ENCODE assay signal across 1 cellular context in the genomic region with DNA sequence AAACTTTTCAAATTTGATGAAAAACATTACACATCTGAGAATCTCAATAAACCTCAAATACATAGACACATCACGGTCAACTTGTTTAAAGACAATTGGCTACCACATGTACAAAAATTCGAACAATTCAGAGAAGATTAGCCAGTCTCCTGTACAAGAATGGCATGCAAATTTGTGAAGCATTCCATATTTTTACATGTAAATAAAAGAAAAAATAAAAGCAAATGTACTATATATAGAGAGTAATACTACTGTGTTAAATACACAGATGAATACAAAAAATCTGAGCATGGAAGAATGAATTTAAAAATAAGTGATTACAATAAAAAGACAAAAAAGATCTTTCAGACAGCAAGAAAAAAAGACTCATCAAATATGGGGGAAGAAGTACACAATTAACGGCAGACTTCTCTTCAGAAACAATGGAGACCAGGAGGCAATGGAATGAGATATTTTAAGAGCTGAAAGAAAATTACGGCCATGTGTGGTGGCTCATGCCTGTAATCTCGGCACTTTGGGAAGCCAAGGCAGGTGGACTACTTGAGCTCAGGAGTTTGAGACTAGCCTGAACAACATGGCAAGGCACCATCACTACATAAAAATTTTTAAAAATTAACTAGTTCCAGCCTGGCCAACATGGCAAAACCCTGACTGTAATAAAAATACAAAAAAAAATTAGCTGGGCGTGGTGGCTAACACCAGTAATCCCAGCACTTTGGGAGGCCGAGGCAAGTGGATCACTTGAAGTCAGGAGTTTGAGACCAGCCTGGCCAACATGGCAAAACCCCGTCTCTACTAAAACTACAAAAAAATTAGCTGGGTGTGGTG.
TF ChIP-seq lines count a peak whose summit lies in the region.

No MANE protein-coding gene starts in this region.

TF ChIP-seq in K562, 482 proteins besides CTCF, POLR2A, EP300 and RAD21 (continued from another document and continues in another):
- TF ChIP-seq ZNF407 (IDR thresholded peaks at IDR 0.05; ENCODE audit: low read depth) (no peak), ZNF3 (CRISPR knock-in tag; IDR thresholded peaks at IDR 0.05) (no peak), HCFC1 (IDR thresholded peaks at IDR 0.05; ENCODE audit: low read depth, low read length) (no peak), DPF2 (IDR thresholded peaks at IDR 0.05) (no peak), MCM2 (IDR thresholded peaks at IDR 0.05; ENCODE audit: low read depth) (no peak), MTA2 (IDR thresholded peaks at IDR 0.05; ENCODE audit: low read depth) (no peak), GABPB2 (CRISPR knock-in tag; conservative IDR thresholded peaks at IDR 0.05) (no peak), NBN (IDR thresholded peaks at IDR 0.05; ENCODE audit: low read depth) (peak; percentile 76; the same call in 1 of the 2 replicates), TAL1 (IDR thresholded peaks at IDR 0.05) (no peak), HNRNPH1 (optimal IDR thresholded peaks at IDR 0.05; ENCODE audit: low read depth, low read length) (no peak), BRD9 (IDR thresholded peaks at IDR 0.05; ENCODE audit: low read depth, partially characterized antibody) (no peak), MITF (IDR thresholded peaks at IDR 0.05) (no peak), PCBP2 (IDR thresholded peaks at IDR 0.05; ENCODE audit: low read depth, low read length, poor library complexity, severe bottlenecking) (no peak), SMARCB1 (IDR thresholded peaks at IDR 0.05; ENCODE audit: insufficient read length, low read depth) (no peak), HLTF (IDR thresholded peaks at IDR 0.05) (peak; percentile 47; the same call in 1 of the 2 replicates), ZNF408 (CRISPR knock-in tag; IDR thresholded peaks at IDR 0.05; ENCODE audit: low read depth) (no peak), HNRNPL (IDR thresholded peaks at IDR 0.05; ENCODE audit: low read depth, low read length) (no peak), STAT5A (IDR thresholded peaks at IDR 0.05; ENCODE audit: borderline replicate concordance, low read length) (no peak), ZNF778 (CRISPR knock-in tag; IDR thresholded peaks at IDR 0.05) (no peak), XRCC5 (IDR thresholded peaks at IDR 0.05; ENCODE audit: low read depth, low read length) (no peak), ZNF224 (CRISPR knock-in tag; IDR thresholded peaks at IDR 0.05) (no peak), HEY1 (CRISPR knock-in tag; IDR thresholded peaks at IDR 0.05; ENCODE audit: borderline replicate concordance) (no peak), RCOR1 (IDR thresholded peaks at IDR 0.05; ENCODE audit: borderline replicate concordance in 1 of 2, low read depth in 2 of 2, low read length in 2 of 2) (peak in 1 of 2 experiments; percentile 51; a peak in 1 of 4 replicates), MCM7 (IDR thresholded peaks at IDR 0.05) (no peak), ZNF184 (CRISPR knock-in tag; IDR thresholded peaks at IDR 0.05) (peak; percentile 76), SRSF7 (optimal IDR thresholded peaks at IDR 0.05; ENCODE audit: low read depth, low read length) (no peak), RBM17 (IDR thresholded peaks at IDR 0.05; ENCODE audit: borderline replicate concordance, low read depth, low read length) (no peak), SP2 (IDR thresholded peaks at IDR 0.05; ENCODE audit: extremely low read depth, low read depth, low read length, poor library complexity, severe bottlenecking) (no peak), ZNF445 (CRISPR knock-in tag; IDR thresholded peaks at IDR 0.05; ENCODE audit: low read depth) (no peak), DIDO1 (tag; IDR thresholded peaks at IDR 0.05; ENCODE audit: low read depth) (no peak)
- TF ChIP-seq, protein P1, sequence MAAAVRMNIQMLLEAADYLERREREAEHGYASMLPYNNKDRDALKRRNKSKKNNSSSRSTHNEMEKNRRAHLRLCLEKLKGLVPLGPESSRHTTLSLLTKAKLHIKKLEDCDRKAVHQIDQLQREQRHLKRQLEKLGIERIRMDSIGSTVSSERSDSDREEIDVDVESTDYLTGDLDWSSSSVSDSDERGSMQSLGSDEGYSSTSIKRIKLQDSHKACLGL (CRISPR knock-in tag; IDR thresholded peaks at IDR 0.05; ENCODE audit: borderline replicate concordance, poor library complexity, severe bottlenecking), result no peak
- TF ChIP-seq, protein P2, sequence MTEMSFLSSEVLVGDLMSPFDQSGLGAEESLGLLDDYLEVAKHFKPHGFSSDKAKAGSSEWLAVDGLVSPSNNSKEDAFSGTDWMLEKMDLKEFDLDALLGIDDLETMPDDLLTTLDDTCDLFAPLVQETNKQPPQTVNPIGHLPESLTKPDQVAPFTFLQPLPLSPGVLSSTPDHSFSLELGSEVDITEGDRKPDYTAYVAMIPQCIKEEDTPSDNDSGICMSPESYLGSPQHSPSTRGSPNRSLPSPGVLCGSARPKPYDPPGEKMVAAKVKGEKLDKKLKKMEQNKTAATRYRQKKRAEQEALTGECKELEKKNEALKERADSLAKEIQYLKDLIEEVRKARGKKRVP (CRISPR knock-in tag; IDR thresholded peaks at IDR 0.05), result no peak
- TF ChIP-seq, protein P3, sequence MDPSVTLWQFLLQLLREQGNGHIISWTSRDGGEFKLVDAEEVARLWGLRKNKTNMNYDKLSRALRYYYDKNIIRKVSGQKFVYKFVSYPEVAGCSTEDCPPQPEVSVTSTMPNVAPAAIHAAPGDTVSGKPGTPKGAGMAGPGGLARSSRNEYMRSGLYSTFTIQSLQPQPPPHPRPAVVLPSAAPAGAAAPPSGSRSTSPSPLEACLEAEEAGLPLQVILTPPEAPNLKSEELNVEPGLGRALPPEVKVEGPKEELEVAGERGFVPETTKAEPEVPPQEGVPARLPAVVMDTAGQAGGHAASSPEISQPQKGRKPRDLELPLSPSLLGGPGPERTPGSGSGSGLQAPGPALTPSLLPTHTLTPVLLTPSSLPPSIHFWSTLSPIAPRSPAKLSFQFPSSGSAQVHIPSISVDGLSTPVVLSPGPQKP (CRISPR knock-in tag; IDR thresholded peaks at IDR 0.05), result no peak
- TF ChIP-seq, protein P4, sequence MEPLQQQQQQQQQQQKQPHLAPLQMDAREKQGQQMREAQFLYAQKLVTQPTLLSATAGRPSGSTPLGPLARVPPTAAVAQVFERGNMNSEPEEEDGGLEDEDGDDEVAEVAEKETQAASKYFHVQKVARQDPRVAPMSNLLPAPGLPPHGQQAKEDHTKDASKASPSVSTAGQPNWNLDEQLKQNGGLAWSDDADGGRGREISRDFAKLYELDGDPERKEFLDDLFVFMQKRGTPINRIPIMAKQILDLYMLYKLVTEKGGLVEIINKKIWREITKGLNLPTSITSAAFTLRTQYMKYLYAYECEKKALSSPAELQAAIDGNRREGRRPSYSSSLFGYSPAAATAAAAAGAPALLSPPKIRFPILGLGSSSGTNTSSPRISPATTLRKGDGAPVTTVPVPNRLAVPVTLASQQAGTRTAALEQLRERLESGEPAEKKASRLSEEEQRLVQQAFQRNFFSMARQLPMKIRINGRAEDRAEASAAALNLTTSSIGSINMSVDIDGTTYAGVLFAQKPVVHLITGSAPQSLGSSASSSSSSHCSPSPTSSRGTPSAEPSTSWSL (CRISPR knock-in tag; IDR thresholded peaks at IDR 0.05; ENCODE audit: borderline replicate concordance), result no peak
- TF ChIP-seq, protein P5, sequence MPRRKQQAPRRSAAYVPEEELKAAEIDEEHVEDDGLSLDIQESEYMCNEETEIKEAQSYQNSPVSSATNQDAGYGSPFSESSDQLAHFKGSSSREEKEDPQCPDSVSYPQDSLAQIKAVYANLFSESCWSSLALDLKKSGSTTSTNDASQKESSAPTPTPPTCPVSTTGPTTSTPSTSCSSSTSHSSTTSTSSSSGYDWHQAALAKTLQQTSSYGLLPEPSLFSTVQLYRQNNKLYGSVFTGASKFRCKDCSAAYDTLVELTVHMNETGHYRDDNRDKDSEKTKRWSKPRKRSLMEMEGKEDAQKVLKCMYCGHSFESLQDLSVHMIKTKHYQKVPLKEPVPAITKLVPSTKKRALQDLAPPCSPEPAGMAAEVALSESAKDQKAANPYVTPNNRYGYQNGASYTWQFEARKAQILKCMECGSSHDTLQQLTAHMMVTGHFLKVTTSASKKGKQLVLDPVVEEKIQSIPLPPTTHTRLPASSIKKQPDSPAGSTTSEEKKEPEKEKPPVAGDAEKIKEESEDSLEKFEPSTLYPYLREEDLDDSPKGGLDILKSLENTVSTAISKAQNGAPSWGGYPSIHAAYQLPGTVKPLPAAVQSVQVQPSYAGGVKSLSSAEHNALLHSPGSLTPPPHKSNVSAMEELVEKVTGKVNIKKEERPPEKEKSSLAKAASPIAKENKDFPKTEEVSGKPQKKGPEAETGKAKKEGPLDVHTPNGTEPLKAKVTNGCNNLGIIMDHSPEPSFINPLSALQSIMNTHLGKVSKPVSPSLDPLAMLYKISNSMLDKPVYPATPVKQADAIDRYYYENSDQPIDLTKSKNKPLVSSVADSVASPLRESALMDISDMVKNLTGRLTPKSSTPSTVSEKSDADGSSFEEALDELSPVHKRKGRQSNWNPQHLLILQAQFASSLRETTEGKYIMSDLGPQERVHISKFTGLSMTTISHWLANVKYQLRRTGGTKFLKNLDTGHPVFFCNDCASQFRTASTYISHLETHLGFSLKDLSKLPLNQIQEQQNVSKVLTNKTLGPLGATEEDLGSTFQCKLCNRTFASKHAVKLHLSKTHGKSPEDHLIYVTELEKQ (CRISPR knock-in tag; IDR thresholded peaks at IDR 0.05), result no peak
- TF ChIP-seq, protein P6, sequence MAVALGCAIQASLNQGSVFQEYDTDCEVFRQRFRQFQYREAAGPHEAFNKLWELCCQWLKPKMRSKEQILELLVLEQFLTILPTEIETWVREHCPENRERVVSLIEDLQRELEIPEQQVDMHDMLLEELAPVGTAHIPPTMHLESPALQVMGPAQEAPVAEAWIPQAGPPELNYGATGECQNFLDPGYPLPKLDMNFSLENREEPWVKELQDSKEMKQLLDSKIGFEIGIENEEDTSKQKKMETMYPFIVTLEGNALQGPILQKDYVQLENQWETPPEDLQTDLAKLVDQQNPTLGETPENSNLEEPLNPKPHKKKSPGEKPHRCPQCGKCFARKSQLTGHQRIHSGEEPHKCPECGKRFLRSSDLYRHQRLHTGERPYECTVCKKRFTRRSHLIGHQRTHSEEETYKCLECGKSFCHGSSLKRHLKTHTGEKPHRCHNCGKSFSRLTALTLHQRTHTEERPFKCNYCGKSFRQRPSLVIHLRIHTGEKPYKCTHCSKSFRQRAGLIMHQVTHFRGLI (CRISPR knock-in tag; IDR thresholded peaks at IDR 0.05), result no peak
- TF ChIP-seq, protein P7, sequence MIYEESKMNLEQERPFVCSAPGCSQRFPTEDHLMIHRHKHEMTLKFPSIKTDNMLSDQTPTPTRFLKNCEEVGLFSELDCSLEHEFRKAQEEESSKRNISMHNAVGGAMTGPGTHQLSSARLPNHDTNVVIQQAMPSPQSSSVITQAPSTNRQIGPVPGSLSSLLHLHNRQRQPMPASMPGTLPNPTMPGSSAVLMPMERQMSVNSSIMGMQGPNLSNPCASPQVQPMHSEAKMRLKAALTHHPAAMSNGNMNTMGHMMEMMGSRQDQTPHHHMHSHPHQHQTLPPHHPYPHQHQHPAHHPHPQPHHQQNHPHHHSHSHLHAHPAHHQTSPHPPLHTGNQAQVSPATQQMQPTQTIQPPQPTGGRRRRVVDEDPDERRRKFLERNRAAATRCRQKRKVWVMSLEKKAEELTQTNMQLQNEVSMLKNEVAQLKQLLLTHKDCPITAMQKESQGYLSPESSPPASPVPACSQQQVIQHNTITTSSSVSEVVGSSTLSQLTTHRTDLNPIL (CRISPR knock-in tag; IDR thresholded peaks at IDR 0.05), result no peak
